31 cellular contexts compared by ENCODE assay signal in the genomic region with DNA sequence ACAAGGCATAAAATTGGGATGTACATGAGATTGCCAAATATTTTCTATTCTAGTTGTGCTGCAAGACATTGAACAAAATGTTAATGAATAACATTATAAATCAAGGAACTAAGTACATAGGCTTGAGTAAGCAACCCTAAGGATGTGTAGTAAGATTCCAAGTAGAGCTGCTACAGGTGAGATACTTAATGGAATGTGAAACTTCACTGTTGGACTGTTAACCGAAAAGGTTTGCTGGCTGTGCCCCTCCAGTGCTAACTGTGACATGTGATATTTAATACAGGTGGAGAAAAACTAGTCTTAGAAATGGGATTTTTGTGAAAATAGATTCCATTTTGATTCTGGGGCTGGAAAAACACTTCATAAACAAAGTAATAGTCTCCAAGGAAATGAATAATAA.
"Had no signal": no experiment of that assay in that cellular context is flagged by ENCODE, and none has a peak within 500 bp of the region (broad histone marks: within the 10 kb centered on the region; RNA-seq: fewer than 3 reads in every experiment).

No MANE protein-coding gene starts in this region.

- H3K4me1 Mint-ChIP-seq: activated CD4-positive, alpha-beta T cell treated with anti-CD3 and anti-CD28 coated beads, Interleukin-2, amount 10 ng/mL, durations not matched to agents 24 days and 14 days; activated T-helper 17 cell treated with anti-CD3 and anti-CD28 coated beads, Interleukin-2, amount 50 U/mL, for 72 hours had no signal

- H3K27me3 ChIP-seq: brain microvascular endothelial cell, cardiac muscle cell, SJCRH30 had no signal

- H3K4me3 Mint-ChIP-seq: activated CD4-positive, alpha-beta T cell treated with anti-CD3 and anti-CD28 coated beads, Interleukin-2, amount 10 ng/mL, durations not matched to agents 24 days and 14 days; activated CD8-positive, alpha-beta T cell treated with anti-CD3 and anti-CD28 coated beads for 36 hours; activated T-cell treated with anti-CD3 and anti-CD28 coated beads, Interleukin-2, amount 50 U/mL, for 72 hours; activated T-helper 17 cell treated with anti-CD3 and anti-CD28 coated beads, Interleukin-2, amount 50 U/mL, for 72 hours; central memory CD8-positive, alpha-beta T cell had no signal

- H3K4me2 ChIP-seq: KMS-11 had no signal

- DNase-seq: activated CD4-positive, alpha-beta T cell treated with anti-CD3 and anti-CD28 coated beads, Interleukin-2, amount 10 ng/mL, durations not matched to agents 24 days and 14 days; activated CD4-positive, alpha-beta T cell treated with anti-CD3 and anti-CD28 coated beads, Interleukin-2, amount 50 U/mL, for 4 hours; activated CD8-positive, alpha-beta T cell treated with anti-CD3 and anti-CD28 coated beads for 36 hours; activated effector memory CD4-positive, alpha-beta T cell treated with anti-CD3 and anti-CD28 coated beads, Interleukin-2, amount 50 U/mL, for 16 hours; activated naive CD4-positive, alpha-beta T cell; activated T-cell treated with anti-CD3 and anti-CD28 coated beads, Interleukin-2, amount 50 U/mL, for 1 hour; activated T-cell treated with anti-CD3 and anti-CD28 coated beads, Interleukin-2, amount 50 U/mL, for 72 hours; amniotic stem cell; aorta; brain microvascular endothelial cell; MM.1S; MV-4-11; NCI-H1092; NCI-H146; NCI-H187; NCI-H2029 treated with DMSO at 0.1 percent for 48 hours; NCI-H2107; NCI-H2171; NCI-H510A; NCI-H526; NCI-H748 treated with DMSO at 0.1 percent for 48 hours; NK-92 treated with Interleukin-12 subunit alpha and Interleukin-12 subunit beta, amount 100 ng/mL, for 24 hours; SHP77; SJCRH30; T1000 had no signal

- H3K4me3 ChIP-seq: cardiac muscle cell, SJCRH30, SK-N-MC had no signal

- ATAC-seq: activated CD8-positive, alpha-beta T cell treated with anti-CD3 and anti-CD28 coated beads for 36 hours; activated naive CD4-positive, alpha-beta T cell treated with anti-CD3 and anti-CD28 coated beads, Interleukin-2, amount 50 U/mL, for 72 hours; activated T-cell treated with anti-CD3 and anti-CD28 coated beads, Interleukin-2, amount 50 U/mL, for 72 hours; activated T-helper 17 cell treated with anti-CD3 and anti-CD28 coated beads, Interleukin-2, amount 50 U/mL, for 72 hours had no signal

- H3K4me1 ChIP-seq: SJCRH30 had no signal

- H3K9ac ChIP-seq: KMS-11 had no signal

- H3K9me3 ChIP-seq: SJCRH30 had no signal

- H3K27me3 Mint-ChIP-seq: activated CD4-positive, alpha-beta T cell treated with anti-CD3 and anti-CD28 coated beads, Interleukin-2, amount 10 ng/mL, durations not matched to agents 24 days and 14 days; activated CD8-positive, alpha-beta T cell treated with anti-CD3 and anti-CD28 coated beads for 36 hours; activated T-helper 17 cell treated with anti-CD3 and anti-CD28 coated beads, Interleukin-2, amount 50 U/mL, for 72 hours; central memory CD8-positive, alpha-beta T cell had no signal

- H3K9me3 Mint-ChIP-seq: activated CD4-positive, alpha-beta T cell treated with anti-CD3 and anti-CD28 coated beads, Interleukin-2, amount 10 ng/mL, durations not matched to agents 24 days and 14 days; activated CD8-positive, alpha-beta T cell treated with anti-CD3 and anti-CD28 coated beads for 36 hours; activated naive CD4-positive, alpha-beta T cell treated with anti-CD3 and anti-CD28 coated beads, Interleukin-2, amount 50 U/mL, for 72 hours; activated T-cell treated with anti-CD3 and anti-CD28 coated beads, Interleukin-2, amount 50 U/mL, for 72 hours; activated T-helper 17 cell treated with anti-CD3 and anti-CD28 coated beads, Interleukin-2, amount 50 U/mL, for 72 hours; central memory CD8-positive, alpha-beta T cell had no signal

- H3K27ac Mint-ChIP-seq: activated CD4-positive, alpha-beta T cell treated with anti-CD3 and anti-CD28 coated beads, Interleukin-2, amount 10 ng/mL, durations not matched to agents 24 days and 14 days; activated CD8-positive, alpha-beta T cell treated with anti-CD3 and anti-CD28 coated beads for 36 hours; activated naive CD4-positive, alpha-beta T cell treated with anti-CD3 and anti-CD28 coated beads, Interleukin-2, amount 50 U/mL, for 72 hours; activated T-cell treated with anti-CD3 and anti-CD28 coated beads, Interleukin-2, amount 50 U/mL, for 72 hours; activated T-helper 17 cell treated with anti-CD3 and anti-CD28 coated beads, Interleukin-2, amount 50 U/mL, for 72 hours had no signal

- H3K27ac ChIP-seq: brain microvascular endothelial cell, cardiac muscle cell, KMS-11, SJCRH30, SK-N-MC had no signal

- H3K36me3 Mint-ChIP-seq: activated naive CD4-positive, alpha-beta T cell treated with anti-CD3 and anti-CD28 coated beads, Interleukin-2, amount 50 U/mL, for 72 hours had no signal
